In the genomic region with DNA sequence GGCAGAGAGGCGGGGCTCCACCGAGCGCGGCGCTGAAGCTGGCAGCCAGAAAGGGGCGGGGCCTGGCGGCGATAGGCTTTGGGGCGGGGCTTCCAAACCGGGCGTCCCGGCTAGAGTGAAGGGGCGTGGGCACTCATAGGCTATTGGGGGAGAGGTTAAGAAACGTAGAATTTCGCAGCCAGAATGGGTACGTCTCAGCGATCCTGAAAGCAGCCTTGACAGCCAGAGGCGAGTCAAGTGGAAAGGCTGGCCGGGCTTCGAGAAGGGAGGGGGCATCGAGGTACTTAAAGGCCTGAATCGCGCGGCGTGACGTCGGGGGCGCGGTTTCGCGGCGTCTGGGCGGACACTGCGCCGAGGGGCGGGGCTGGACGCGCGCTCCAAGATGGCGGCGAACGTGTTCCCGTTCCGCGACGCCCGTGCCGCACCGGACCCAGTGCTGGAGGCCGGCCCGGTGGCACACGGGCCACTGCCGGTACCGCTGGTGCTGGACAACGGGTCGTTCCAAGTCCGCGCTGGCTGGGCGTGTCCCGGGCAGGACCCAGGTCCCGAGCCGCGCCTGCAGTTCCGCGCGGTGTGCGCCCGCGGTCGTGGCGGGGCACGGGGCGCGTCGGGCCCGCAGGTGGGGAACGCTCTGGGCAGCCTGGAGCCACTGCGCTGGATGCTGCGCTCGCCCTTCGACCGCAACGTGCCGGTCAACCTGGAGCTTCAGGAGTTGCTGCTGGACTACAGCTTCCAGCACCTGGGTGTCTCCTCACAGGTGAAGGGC, we compare ENCODE assay signal across 1 cellular context.
TF ChIP-seq lines count a peak whose summit lies in the region.

A gene (plus strand): TSS at position 364 of the 766 bp plus-strand sequence. CDS start 19 bp downstream, at position 383.

TF ChIP-seq in K562, 482 proteins besides CTCF, POLR2A, EP300 and RAD21 (continued from another document and continues in another):
- TF ChIP-seq, protein P1, sequence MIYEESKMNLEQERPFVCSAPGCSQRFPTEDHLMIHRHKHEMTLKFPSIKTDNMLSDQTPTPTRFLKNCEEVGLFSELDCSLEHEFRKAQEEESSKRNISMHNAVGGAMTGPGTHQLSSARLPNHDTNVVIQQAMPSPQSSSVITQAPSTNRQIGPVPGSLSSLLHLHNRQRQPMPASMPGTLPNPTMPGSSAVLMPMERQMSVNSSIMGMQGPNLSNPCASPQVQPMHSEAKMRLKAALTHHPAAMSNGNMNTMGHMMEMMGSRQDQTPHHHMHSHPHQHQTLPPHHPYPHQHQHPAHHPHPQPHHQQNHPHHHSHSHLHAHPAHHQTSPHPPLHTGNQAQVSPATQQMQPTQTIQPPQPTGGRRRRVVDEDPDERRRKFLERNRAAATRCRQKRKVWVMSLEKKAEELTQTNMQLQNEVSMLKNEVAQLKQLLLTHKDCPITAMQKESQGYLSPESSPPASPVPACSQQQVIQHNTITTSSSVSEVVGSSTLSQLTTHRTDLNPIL (CRISPR knock-in tag; IDR thresholded peaks at IDR 0.05) = no peak
- no peak for TF ChIP-seq SMAD1 (IDR thresholded peaks at IDR 0.05; ENCODE audit: low read depth, low read length, partially characterized antibody)
- TF ChIP-seq, protein P2, sequence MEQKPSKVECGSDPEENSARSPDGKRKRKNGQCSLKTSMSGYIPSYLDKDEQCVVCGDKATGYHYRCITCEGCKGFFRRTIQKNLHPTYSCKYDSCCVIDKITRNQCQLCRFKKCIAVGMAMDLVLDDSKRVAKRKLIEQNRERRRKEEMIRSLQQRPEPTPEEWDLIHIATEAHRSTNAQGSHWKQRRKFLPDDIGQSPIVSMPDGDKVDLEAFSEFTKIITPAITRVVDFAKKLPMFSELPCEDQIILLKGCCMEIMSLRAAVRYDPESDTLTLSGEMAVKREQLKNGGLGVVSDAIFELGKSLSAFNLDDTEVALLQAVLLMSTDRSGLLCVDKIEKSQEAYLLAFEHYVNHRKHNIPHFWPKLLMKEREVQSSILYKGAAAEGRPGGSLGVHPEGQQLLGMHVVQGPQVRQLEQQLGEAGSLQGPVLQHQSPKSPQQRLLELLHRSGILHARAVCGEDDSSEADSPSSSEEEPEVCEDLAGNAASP (IDR thresholded peaks at IDR 0.05) = no peak
- TF ChIP-seq, protein P3, sequence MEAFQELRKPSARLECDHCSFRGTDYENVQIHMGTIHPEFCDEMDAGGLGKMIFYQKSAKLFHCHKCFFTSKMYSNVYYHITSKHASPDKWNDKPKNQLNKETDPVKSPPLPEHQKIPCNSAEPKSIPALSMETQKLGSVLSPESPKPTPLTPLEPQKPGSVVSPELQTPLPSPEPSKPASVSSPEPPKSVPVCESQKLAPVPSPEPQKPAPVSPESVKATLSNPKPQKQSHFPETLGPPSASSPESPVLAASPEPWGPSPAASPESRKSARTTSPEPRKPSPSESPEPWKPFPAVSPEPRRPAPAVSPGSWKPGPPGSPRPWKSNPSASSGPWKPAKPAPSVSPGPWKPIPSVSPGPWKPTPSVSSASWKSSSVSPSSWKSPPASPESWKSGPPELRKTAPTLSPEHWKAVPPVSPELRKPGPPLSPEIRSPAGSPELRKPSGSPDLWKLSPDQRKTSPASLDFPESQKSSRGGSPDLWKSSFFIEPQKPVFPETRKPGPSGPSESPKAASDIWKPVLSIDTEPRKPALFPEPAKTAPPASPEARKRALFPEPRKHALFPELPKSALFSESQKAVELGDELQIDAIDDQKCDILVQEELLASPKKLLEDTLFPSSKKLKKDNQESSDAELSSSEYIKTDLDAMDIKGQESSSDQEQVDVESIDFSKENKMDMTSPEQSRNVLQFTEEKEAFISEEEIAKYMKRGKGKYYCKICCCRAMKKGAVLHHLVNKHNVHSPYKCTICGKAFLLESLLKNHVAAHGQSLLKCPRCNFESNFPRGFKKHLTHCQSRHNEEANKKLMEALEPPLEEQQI (IDR thresholded peaks at IDR 0.05) = no peak
- no peak for TF ChIP-seq ZNF184 (CRISPR knock-in tag; IDR thresholded peaks at IDR 0.05)
- TF ChIP-seq C11orf30 (IDR thresholded peaks at IDR 0.05; ENCODE audit: low read depth) = 0 out of 2 replicates have a peak, but pooled peaks have one; percentile 6
- TF ChIP-seq MTA3 (IDR thresholded peaks at IDR 0.05; ENCODE audit: borderline replicate concordance) = peak; percentile 70; the same call in 1 of the 2 replicates
- no peak for TF ChIP-seq BRCA1 (IDR thresholded peaks at IDR 0.05)
- 0 out of 2 replicates have a peak, but pooled peaks have one; percentile 75 for TF ChIP-seq BRCA1 (CRISPR knock-in tag; IDR thresholded peaks at IDR 0.05)
- TF ChIP-seq, protein P4, sequence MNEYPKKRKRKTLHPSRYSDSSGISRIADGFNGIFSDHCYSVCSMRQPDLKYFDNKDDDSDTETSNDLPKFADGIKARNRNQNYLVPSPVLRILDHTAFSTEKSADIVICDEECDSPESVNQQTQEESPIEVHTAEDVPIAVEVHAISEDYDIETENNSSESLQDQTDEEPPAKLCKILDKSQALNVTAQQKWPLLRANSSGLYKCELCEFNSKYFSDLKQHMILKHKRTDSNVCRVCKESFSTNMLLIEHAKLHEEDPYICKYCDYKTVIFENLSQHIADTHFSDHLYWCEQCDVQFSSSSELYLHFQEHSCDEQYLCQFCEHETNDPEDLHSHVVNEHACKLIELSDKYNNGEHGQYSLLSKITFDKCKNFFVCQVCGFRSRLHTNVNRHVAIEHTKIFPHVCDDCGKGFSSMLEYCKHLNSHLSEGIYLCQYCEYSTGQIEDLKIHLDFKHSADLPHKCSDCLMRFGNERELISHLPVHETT (CRISPR knock-in tag; conservative IDR thresholded peaks at IDR 0.05 in 1 of 2, IDR thresholded peaks at IDR 0.05 in 1 of 2) = 0 out of 4 replicates have a peak, but pooled peaks of 1 of the 2 experiments have one; percentile 52
- TF ChIP-seq, protein P5, sequence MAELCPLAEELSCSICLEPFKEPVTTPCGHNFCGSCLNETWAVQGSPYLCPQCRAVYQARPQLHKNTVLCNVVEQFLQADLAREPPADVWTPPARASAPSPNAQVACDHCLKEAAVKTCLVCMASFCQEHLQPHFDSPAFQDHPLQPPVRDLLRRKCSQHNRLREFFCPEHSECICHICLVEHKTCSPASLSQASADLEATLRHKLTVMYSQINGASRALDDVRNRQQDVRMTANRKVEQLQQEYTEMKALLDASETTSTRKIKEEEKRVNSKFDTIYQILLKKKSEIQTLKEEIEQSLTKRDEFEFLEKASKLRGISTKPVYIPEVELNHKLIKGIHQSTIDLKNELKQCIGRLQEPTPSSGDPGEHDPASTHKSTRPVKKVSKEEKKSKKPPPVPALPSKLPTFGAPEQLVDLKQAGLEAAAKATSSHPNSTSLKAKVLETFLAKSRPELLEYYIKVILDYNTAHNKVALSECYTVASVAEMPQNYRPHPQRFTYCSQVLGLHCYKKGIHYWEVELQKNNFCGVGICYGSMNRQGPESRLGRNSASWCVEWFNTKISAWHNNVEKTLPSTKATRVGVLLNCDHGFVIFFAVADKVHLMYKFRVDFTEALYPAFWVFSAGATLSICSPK (IDR thresholded peaks at IDR 0.05; ENCODE audit: borderline replicate concordance) = no peak
- TF ChIP-seq PHF21A (IDR thresholded peaks at IDR 0.05; ENCODE audit: borderline replicate concordance, low read depth) = no peak
- peak; percentile 93 for TF ChIP-seq SAP30 (IDR thresholded peaks at IDR 0.05; ENCODE audit: borderline replicate concordance, insufficient read depth, low read depth, low read length, poor library complexity, severe bottlenecking)
- no peak for TF ChIP-seq SMARCB1 (IDR thresholded peaks at IDR 0.05; ENCODE audit: insufficient read length, low read depth)
- TF ChIP-seq, protein P6, sequence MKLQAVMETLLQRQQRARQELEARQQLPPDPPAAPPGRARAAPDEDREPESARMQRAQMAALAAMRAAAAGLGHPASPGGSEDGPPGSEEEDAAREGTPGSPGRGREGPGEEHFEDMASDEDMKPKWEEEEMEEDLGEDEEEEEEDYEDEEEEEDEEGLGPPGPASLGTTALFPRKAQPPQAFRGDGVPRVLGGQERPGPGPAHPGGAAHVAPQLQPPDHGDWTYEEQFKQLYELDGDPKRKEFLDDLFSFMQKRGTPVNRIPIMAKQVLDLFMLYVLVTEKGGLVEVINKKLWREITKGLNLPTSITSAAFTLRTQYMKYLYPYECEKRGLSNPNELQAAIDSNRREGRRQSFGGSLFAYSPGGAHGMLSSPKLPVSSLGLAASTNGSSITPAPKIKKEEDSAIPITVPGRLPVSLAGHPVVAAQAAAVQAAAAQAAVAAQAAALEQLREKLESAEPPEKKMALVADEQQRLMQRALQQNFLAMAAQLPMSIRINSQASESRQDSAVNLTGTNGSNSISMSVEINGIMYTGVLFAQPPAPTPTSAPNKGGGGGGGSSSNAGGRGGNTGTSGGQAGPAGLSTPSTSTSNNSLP (IDR thresholded peaks at IDR 0.05; ENCODE audit: borderline replicate concordance, low read depth, low read length) = no peak
- no peak for TF ChIP-seq TEAD2 (tag; IDR thresholded peaks at IDR 0.05)
- TF ChIP-seq, protein P7, sequence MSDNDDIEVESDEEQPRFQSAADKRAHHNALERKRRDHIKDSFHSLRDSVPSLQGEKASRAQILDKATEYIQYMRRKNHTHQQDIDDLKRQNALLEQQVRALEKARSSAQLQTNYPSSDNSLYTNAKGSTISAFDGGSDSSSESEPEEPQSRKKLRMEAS (CRISPR knock-in tag; IDR thresholded peaks at IDR 0.05) = peak; percentile 84
- TF ChIP-seq ZKSCAN1 (IDR thresholded peaks at IDR 0.05; ENCODE audit: low read depth, low read length) = no peak
- no peak for TF ChIP-seq ZNF165 (CRISPR knock-in tag; IDR thresholded peaks at IDR 0.05; ENCODE audit: borderline replicate concordance)
- TF ChIP-seq, protein P8, sequence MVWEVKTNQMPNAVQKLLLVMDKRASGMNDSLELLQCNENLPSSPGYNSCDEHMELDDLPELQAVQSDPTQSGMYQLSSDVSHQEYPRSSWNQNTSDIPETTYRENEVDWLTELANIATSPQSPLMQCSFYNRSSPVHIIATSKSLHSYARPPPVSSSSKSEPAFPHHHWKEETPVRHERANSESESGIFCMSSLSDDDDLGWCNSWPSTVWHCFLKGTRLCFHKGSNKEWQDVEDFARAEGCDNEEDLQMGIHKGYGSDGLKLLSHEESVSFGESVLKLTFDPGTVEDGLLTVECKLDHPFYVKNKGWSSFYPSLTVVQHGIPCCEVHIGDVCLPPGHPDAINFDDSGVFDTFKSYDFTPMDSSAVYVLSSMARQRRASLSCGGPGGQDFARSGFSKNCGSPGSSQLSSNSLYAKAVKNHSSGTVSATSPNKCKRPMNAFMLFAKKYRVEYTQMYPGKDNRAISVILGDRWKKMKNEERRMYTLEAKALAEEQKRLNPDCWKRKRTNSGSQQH (CRISPR knock-in tag; IDR thresholded peaks at IDR 0.05) = no peak
- TF ChIP-seq, protein P9, sequence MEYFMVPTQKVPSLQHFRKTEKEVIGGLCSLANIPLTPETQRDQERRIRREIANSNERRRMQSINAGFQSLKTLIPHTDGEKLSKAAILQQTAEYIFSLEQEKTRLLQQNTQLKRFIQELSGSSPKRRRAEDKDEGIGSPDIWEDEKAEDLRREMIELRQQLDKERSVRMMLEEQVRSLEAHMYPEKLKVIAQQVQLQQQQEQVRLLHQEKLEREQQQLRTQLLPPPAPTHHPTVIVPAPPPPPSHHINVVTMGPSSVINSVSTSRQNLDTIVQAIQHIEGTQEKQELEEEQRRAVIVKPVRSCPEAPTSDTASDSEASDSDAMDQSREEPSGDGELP (CRISPR knock-in tag; IDR thresholded peaks at IDR 0.05; ENCODE audit: borderline replicate concordance) = peak; percentile 65; the same call in 1 of the 2 replicates
- TF ChIP-seq PCBP2 (IDR thresholded peaks at IDR 0.05; ENCODE audit: low read depth, low read length, poor library complexity, severe bottlenecking) = no peak
- no peak for TF ChIP-seq STAT5A (IDR thresholded peaks at IDR 0.05; ENCODE audit: borderline replicate concordance, low read length)
- TF ChIP-seq, protein P10, sequence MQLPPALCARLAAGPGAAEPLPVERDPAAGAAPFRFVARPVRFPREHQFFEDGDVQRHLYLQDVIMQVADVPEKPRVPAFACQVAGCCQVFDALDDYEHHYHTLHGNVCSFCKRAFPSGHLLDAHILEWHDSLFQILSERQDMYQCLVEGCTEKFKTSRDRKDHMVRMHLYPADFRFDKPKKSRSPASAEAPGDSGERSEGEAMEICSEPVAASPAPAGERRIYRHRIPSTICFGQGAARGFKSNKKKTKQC (CRISPR knock-in tag; IDR thresholded peaks at IDR 0.05) = peak; percentile 76; the same call in 1 of the 2 replicates
- peak; percentile 59; the same call in 1 of the 2 replicates for TF ChIP-seq ESRRA (IDR thresholded peaks at IDR 0.05; ENCODE audit: borderline replicate concordance, low read depth)
- TF ChIP-seq, protein P11, sequence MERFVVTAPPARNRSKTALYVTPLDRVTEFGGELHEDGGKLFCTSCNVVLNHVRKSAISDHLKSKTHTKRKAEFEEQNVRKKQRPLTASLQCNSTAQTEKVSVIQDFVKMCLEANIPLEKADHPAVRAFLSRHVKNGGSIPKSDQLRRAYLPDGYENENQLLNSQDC (CRISPR knock-in tag; IDR thresholded peaks at IDR 0.05) = no peak
- no peak for TF ChIP-seq ESRRB (CRISPR knock-in tag; IDR thresholded peaks at IDR 0.05; ENCODE audit: borderline replicate concordance)
- no peak for TF ChIP-seq ZNF41 (CRISPR knock-in tag; conservative IDR thresholded peaks at IDR 0.05)
- TF ChIP-seq HDAC1 (IDR thresholded peaks at IDR 0.05) = peak in 1 of 2 experiments; percentile 91; a peak in 2 of 4 replicates
- no peak for TF ChIP-seq IFI16 (CRISPR knock-in tag; IDR thresholded peaks at IDR 0.05)
- TF ChIP-seq KAT7 (CRISPR knock-in tag; IDR thresholded peaks at IDR 0.05; ENCODE audit: borderline replicate concordance) = peak; percentile 82; the same call in 1 of the 2 replicates
- no peak for TF ChIP-seq CEBPB (tag; IDR thresholded peaks at IDR 0.05)
- no peak for TF ChIP-seq ZNF146 (CRISPR knock-in tag; IDR thresholded peaks at IDR 0.05; ENCODE audit: unreplicated experiment)
- TF ChIP-seq ZNF124 (CRISPR knock-in tag; IDR thresholded peaks at IDR 0.05) = no peak
- TF ChIP-seq, protein P12, sequence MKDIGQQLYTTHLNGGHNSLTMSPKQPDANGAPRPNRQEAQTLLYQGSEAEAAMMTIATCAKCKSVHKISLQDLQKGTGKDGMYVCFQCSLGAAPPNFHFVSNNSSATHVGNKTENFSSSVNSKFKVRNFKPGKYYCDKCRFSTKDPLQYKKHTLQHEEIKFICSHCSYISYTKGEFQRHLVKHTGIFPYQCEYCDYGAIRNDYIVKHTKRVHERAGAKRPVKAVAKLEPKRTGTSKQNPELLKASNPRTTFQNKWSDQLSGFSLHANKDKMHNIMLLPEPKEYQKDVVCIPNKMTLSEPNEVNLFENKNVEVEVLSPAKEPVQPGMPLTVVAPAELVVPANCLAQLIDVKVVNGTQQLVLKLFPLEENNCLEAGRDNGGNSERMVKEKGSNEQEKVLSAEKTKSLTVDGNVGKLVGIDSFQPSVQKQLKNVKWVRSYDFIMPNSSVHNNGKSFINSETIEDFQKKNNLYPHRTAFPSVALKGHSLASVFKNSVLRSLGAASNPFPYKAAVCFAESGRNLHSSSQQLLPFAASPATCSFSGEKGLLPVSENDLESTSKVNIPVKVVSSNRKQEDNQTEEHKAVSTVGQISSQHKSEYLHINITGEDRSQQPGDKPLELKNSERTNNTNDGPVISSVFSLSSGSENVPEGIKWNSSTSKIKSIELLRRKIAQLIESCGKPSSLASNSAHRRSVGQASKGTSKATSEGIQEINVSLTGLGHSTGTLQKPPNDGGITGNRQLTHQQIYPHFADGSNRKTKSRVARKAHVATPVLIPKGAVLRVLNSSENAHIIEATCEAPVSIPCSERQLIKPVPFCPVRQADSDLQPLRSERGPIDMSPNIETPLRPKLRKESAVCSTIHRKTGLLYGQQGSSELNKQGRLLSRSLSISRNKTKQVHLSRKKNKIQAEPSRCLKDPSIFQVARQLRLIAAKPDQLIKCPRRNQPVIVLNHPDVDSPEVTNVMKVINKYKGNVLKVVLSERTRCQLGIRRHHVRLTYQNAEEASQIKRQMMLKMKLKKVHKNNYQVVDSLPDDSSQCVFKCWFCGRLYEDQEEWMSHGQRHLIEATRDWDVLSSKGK (CRISPR knock-in tag; IDR thresholded peaks at IDR 0.05) = no peak
- no peak for TF ChIP-seq MTA2 (IDR thresholded peaks at IDR 0.05; ENCODE audit: low read depth)
- TF ChIP-seq ZNF507 (tag; conservative IDR thresholded peaks at IDR 0.05) = no peak
- no peak for TF ChIP-seq ZNF668 (CRISPR knock-in tag; IDR thresholded peaks at IDR 0.05)
- no peak for TF ChIP-seq HEY1 (CRISPR knock-in tag; IDR thresholded peaks at IDR 0.05; ENCODE audit: borderline replicate concordance)
- TF ChIP-seq ZNF263 (CRISPR knock-in tag; IDR thresholded peaks at IDR 0.05; ENCODE audit: borderline replicate concordance) = no peak
